ENCODE assay signal across 1 cellular context in genomic region chr2:128777091-128778045, GRCh38.
TF ChIP-seq lines count a peak whose summit lies in the region.

No MANE protein-coding gene starts in this region.

TF ChIP-seq in GM23338, 12 proteins besides CTCF, POLR2A, EP300 and RAD21 (continued from another document):
- TF ChIP-seq NANOG (IDR thresholded peaks at IDR 0.05; ENCODE audit: borderline replicate concordance) (no peak), REST (IDR thresholded peaks at IDR 0.05; ENCODE audit: unreplicated experiment) (no peak), EZH2phosphoT487 (IDR thresholded peaks at IDR 0.05; ENCODE audit: unreplicated experiment) (no peak), ZNF331 (CRISPR knock-in tag; IDR thresholded peaks at IDR 0.05; ENCODE audit: low read depth) (no peak), ZNF462 (CRISPR knock-in tag; IDR thresholded peaks at IDR 0.05) (no peak), JUNB (IDR thresholded peaks at IDR 0.05; ENCODE audit: unreplicated experiment) (no peak), STAT1 (IDR thresholded peaks at IDR 0.05; ENCODE audit: unreplicated experiment) (no peak), CREB1 (CRISPR knock-in tag; IDR thresholded peaks at IDR 0.05; ENCODE audit: low read depth) (no peak), EZH2 (IDR thresholded peaks at IDR 0.05; ENCODE audit: low read depth, unreplicated experiment) (no peak)
